7 cellular contexts compared by ENCODE assay signal in the genomic region with DNA sequence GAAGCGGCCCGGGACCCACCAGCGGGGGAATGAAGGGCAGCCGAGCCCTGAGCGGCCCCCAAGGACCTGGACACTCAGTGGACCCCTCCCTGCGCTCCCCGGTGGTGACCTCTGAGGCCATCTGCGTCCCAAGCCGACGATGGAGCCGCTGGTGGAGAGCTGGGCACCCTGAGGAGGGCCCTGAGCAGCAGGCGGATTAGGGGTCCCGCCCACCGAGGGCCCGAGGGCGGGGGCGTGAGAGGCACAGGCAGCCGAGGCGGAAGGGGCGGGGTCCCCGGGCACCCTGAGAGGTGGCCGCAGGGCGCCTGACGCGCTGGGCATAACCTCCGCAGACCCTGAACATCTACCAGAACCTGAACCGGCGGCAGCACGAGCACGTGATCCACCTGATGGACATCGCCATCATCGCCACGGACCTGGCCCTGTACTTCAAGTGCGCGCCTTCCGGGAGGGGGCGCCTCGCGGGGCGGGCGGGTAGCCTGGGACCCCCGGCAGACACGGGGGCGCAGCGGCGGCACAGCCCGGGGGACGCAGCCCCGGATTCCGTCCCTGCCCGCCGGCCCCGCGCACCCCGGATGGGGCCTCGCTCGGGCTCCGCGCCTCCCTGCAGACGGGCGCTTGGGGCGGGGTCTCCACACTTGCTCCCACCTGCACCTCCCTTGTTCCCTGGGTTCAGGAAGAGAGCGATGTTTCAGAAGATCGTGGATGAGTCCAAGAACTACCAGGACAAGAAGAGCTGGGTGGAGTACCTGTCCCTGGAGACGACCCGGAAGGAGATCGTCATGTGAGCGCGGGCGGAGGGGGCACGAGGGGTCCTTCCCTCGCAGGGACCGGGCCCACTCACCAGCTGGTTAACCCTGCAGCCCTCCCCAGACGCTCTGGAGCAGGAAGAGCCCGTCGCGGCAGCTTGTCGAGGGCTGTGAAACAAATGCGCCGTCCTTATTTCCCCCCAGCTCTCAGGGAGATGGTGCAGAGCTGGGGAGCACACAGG. TPM values are rescaled to one million over a fixed set of nuclear protein-coding genes. Genes with fewer than 3 reads are reported as not detected.
DNase-seq lines count a peak whose midpoint lies in the region; ATAC-seq and TF ChIP-seq lines count a peak whose summit lies in the region.
"Had no signal": no experiment of that assay in that cellular context is flagged by ENCODE, and none has a peak within 500 bp of the region (broad histone marks: within the 10 kb centered on the region; RNA-seq: fewer than 3 reads in every experiment).

No MANE protein-coding gene starts in this region.

- CTCF ChIA-PET in activated naive CD4-positive, alpha-beta T cell treated with anti-CD3 and anti-CD28 coated beads for 36 hours (lab: Charles Lee): interaction anchor here (1.1 kb wide), 1 partner anchor 10 kb away, joined by 5 read pairs; a partner anchor contains a TSS

- TF ChIP-seq CTCF in testis (IDR thresholded peaks at IDR 0.05): no peak

- H3K9me3 ChIP-seq in testis: no peaks in the 10 kb centered on the region

- H3K27ac Mint-ChIP-seq in activated naive CD4-positive, alpha-beta T cell treated with anti-CD3 and anti-CD28 coated beads for 36 hours: peak overlapping the region; percentile 84
- H3K27ac Mint-ChIP-seq in memory B cell: peak overlapping the region; percentile 81

- peaks cover 18% of the 10 kb centered on the region for H3K4me1 Mint-ChIP-seq in activated naive CD4-positive, alpha-beta T cell treated with anti-CD3 and anti-CD28 coated beads for 36 hours (ENCODE audit: low read depth)
- H3K4me1 Mint-ChIP-seq in memory B cell: peaks cover 5% of the 10 kb centered on the region

- H3K9me3 Mint-ChIP-seq in activated naive CD4-positive, alpha-beta T cell treated with anti-CD3 and anti-CD28 coated beads for 36 hours: no peaks in the 10 kb centered on the region
- H3K9me3 Mint-ChIP-seq in memory B cell: peaks cover 4% of the 10 kb centered on the region

- no peak for TF ChIP-seq POLR2A in testis (IDR thresholded peaks at IDR 0.05)

- H3K36me3 Mint-ChIP-seq in activated naive CD4-positive, alpha-beta T cell treated with anti-CD3 and anti-CD28 coated beads for 36 hours (ENCODE audit: low read depth): peaks cover 6% of the 10 kb centered on the region
- peaks cover 10% of the 10 kb centered on the region for H3K36me3 Mint-ChIP-seq in memory B cell

- H3K4me1 ChIP-seq in testis: peaks cover 5% of the 10 kb centered on the region

- peak; percentile 24 for DNase-seq in NCI-H1105 treated with DMSO at 0.1 percent for 48 hours (lab: John Stamatoyannopoulos, UW)
- DNase-seq in activated naive CD4-positive, alpha-beta T cell treated with anti-CD3 and anti-CD28 coated beads for 36 hours: peak; percentile 74
- DNase-seq in memory B cell (ENCODE audit: low spot score in 2 of 2): peak; percentile 49 to 58
- DNase-seq in testis: peak; percentile 64

- H3K27me3 ChIP-seq in testis: no peaks in the 10 kb centered on the region

- no peak overlapping the region for H3K27ac ChIP-seq in testis

- H3K4me3 ChIP-seq in testis: peak overlapping the region; percentile 59 to 65

- no peaks in the 10 kb centered on the region for H3K27me3 Mint-ChIP-seq in activated naive CD4-positive, alpha-beta T cell treated with anti-CD3 and anti-CD28 coated beads for 36 hours (ENCODE audit: low read depth)
- no peaks in the 10 kb centered on the region for H3K27me3 Mint-ChIP-seq in memory B cell

- no peaks in the 10 kb centered on the region for H3K36me3 ChIP-seq in testis (ENCODE audit: low read depth, missing control alignments)

- ATAC-seq in GM19035 (IDR thresholded peaks at IDR 0.05; ENCODE audit: unreplicated experiment) (peak; percentile 52), memory B cell (ENCODE audit: low read depth) (peak; percentile 90), HG02623 (IDR thresholded peaks at IDR 0.05; ENCODE audit: unreplicated experiment) (no peak)

- intact Hi-C loops in activated naive CD4-positive, alpha-beta T cell treated with anti-CD3 and anti-CD28 coated beads for 36 hours (cut with micrococcal nuclease): loop anchor here (1.0 to 5.0 kb wide), 2 partner anchors 11 to 541 kb away; a partner anchor contains a TSS
- intact Hi-C loops in testis (cut with DNase I; ENCODE audit: low total_unique reads): no loop called here

- 2 to 6% methylated on average over 8 to 59 of the region's 80 CpGs for WGBS in testis, 2 donors

- H3K4me3 Mint-ChIP-seq in activated naive CD4-positive, alpha-beta T cell treated with anti-CD3 and anti-CD28 coated beads for 36 hours: peak overlapping the region; percentile 82
- H3K4me3 Mint-ChIP-seq in memory B cell: peak overlapping the region; percentile 86

RNA-seq across cellular contexts. Expression of a gene that starts 10.3 kb away (rescaled TPM):
- 100 to 1,000 TPM; 254 to 257 TPM for total RNA-seq in activated naive CD4-positive, alpha-beta T cell treated with anti-CD3 and anti-CD28 coated beads for 36 hours
- 100 to 1,000 TPM; 123 to 139 TPM for total RNA-seq in testis
- 299 TPM for polyA plus RNA-seq in testis (ENCODE audit: insufficient read depth, low read depth, low replicate concordance)

RNA-seq across cellular contexts. Expression of a gene that starts 10.6 kb away (rescaled TPM):
- total RNA-seq in activated naive CD4-positive, alpha-beta T cell treated with anti-CD3 and anti-CD28 coated beads for 36 hours: 10 to 100 TPM; 12.0 to 12.9 TPM
- total RNA-seq in testis: 10 to 100 TPM; 34.2 to 45.0 TPM
- polyA plus RNA-seq in testis (ENCODE audit: insufficient read depth, low read depth, low replicate concordance): 33.9 TPM

RNA-seq across cellular contexts. Expression of a gene that starts 25.2 kb away (rescaled TPM):
- not detected for total RNA-seq in activated naive CD4-positive, alpha-beta T cell treated with anti-CD3 and anti-CD28 coated beads for 36 hours
- 10 to 100 TPM in 1 of 2 donors, 1 to 10 TPM in 1; 7.3 to 10.1 TPM for total RNA-seq in testis
- 23.5 TPM for polyA plus RNA-seq in testis (ENCODE audit: insufficient read depth, low read depth, low replicate concordance)

RNA-seq across cellular contexts. Expression of a gene that starts 38.4 kb away (rescaled TPM):
- 10 to 100 TPM; 17.4 to 18.1 TPM for total RNA-seq in activated naive CD4-positive, alpha-beta T cell treated with anti-CD3 and anti-CD28 coated beads for 36 hours
- 10 to 100 TPM in 1 of 2 donors, 1 to 10 TPM in 1; 5.9 to 11.4 TPM for total RNA-seq in testis
- 5.9 TPM for polyA plus RNA-seq in testis (ENCODE audit: insufficient read depth, low read depth, low replicate concordance)
- polyA plus RNA-seq: fibroblast of lung had no signal

RNA-seq across cellular contexts. Expression of a gene that starts 41.9 kb away (rescaled TPM):
- total RNA-seq in activated naive CD4-positive, alpha-beta T cell treated with anti-CD3 and anti-CD28 coated beads for 36 hours: 10 to 100 TPM; 24.7 to 25.9 TPM
- total RNA-seq in testis: 10 to 100 TPM; 84.2 to 84.8 TPM
- 37.3 TPM for polyA plus RNA-seq in testis (ENCODE audit: insufficient read depth, low read depth, low replicate concordance)

Comparison
In these comparisons a context has a peak if more than half of its experiments do, and no peak if none do; other contexts are left out.
1. DNase-seq: peak in every context shown above with its lines; median percentile 74 in activated naive CD4-positive, alpha-beta T cell treated with anti-CD3 and anti-CD28 coated beads for 36 hours; 64 in testis; 54 in memory B cell; 24 in NCI-H1105 treated with DMSO at 0.1 percent for 48 hours.
2. RNA of a gene that starts 25.2 kb away (total RNA-seq): 7.3 to 10.1 TPM in testis; not detected in activated naive CD4-positive, alpha-beta T cell treated with anti-CD3 and anti-CD28 coated beads for 36 hours; every median in the first group is over 4 times any median in the second.